ENCODE assay signal across 13 cellular contexts in genomic region chr18:22858121-22858520, GRCh38.
A peak's percentile ranks its signal among the peaks of the same experiment; 100 is the strongest.
DNase-seq lines count a peak whose midpoint lies in the region; TF ChIP-seq lines count a peak whose summit lies in the region.
"Had no signal": no experiment of that assay in that cellular context is flagged by ENCODE, and none has a peak within 500 bp of the region (broad histone marks: within the 10 kb centered on the region; RNA-seq: fewer than 3 reads in every experiment).

No MANE protein-coding gene starts in this region.

- H3K27me3 ChIP-seq in thymus (ENCODE audit: control insufficient read depth, insufficient read depth) = no peaks in the 10 kb centered on the region

- no peaks in the 10 kb centered on the region for H3K36me3 ChIP-seq in thymus (ENCODE audit: control insufficient read depth, insufficient read depth)

- no peaks in the 10 kb centered on the region for H3K9me3 ChIP-seq in thymus (ENCODE audit: control insufficient read depth)

- no peak for TF ChIP-seq CTCF in epithelial cell of esophagus (IDR thresholded peaks at IDR 0.05; ENCODE audit: insufficient read depth, low read depth, low read length, missing control alignments)

- H3K27ac ChIP-seq in thymus (ENCODE audit: low read depth) = peak overlapping the region; percentile 42
- H3K27ac ChIP-seq: GM23248 had no signal

- WGBS in thymus = 51% methylated on average over 1 of the region's 1 CpG

- DNase-seq in NCI-H1105 (lab: John Stamatoyannopoulos, UW) (peak; percentile 32), OCI-M1 (lab: John Stamatoyannopoulos, UW) (peak; percentile 40), epithelial cell of esophagus (ENCODE audit: low read depth) (peak; percentile 31), HuH-7 (ENCODE audit: low spot score) (no peak), NCI-H146 treated with DMSO at 0.1 percent for 48 hours (lab: John Stamatoyannopoulos, UW; ENCODE audit: unreplicated experiment) (no peak)
- DNase-seq in activated CD4-positive, alpha-beta T cell treated with anti-CD3 and anti-CD28 coated beads for 48 hours = no peak
- DNase-seq: C1 segment of cervical spinal cord; Calu3; CD4-positive, alpha-beta T cell; DMS 273 treated with DMSO at 0.1 percent for 48 hours; GM23248 had no signal

- no peaks in the 10 kb centered on the region for H3K4me1 ChIP-seq in thymus (ENCODE audit: control insufficient read depth, insufficient read depth, low read length)

- H3K4me3 ChIP-seq in epithelial cell of esophagus (ENCODE audit: low read length) = no peak overlapping the region
- H3K4me3 ChIP-seq in thymus (ENCODE audit: low read length) = no peak overlapping the region
- H3K4me3 ChIP-seq: GM12878, GM23248 had no signal

Comparison
In these comparisons a context has a peak if more than half of its experiments do, and no peak if none do; other contexts are left out.
1. DNase-seq: peak in NCI-H1105 (single experiment), OCI-M1 (single experiment) and epithelial cell of esophagus (single experiment); none in activated CD4-positive, alpha-beta T cell treated with anti-CD3 and anti-CD28 coated beads for 48 hours (single experiment), HuH-7 (single experiment) and NCI-H146 treated with DMSO at 0.1 percent for 48 hours (single experiment).